25 cellular contexts compared by ENCODE assay signal in the genomic region with DNA sequence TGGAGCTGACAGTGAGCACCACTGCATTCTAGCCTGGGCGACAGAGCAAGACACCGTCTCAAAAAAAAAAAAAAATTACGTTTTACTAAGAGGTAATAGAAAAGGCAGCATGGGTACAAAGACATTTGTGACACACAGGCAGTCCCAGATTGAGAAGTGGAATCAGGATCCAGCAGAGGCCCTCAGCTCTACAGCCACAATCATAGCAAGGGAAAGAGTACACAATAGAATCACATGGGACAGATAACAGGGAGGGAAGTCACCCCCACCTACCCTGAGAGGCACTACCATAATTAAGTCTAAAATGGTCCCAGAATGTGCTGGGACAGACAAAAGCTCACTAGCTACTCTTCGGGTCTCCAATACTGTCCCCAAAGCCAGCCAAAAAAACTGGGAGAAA. TPM values are rescaled to one million over a fixed set of nuclear protein-coding genes. Genes with fewer than 3 reads are reported as not detected.
DNase-seq lines count a peak whose midpoint lies in the region; ATAC-seq, FAIRE-seq and TF ChIP-seq lines count a peak whose summit lies in the region.
"Had no signal": no experiment of that assay in that cellular context is flagged by ENCODE, and none has a peak within 500 bp of the region (broad histone marks: within the 10 kb centered on the region; RNA-seq: fewer than 3 reads in every experiment).

No MANE protein-coding gene starts in this region.

- H3K4me3 Mint-ChIP-seq in MCF 10A (ENCODE audit: unreplicated experiment): no peak overlapping the region
- no peak overlapping the region for H3K4me3 Mint-ChIP-seq in T-helper 17 cell
- H3K4me3 Mint-ChIP-seq: CD14-positive monocyte; CD4-positive, alpha-beta memory T cell; CD4-positive, CD25-positive, alpha-beta regulatory T cell; CD8-positive, alpha-beta memory T cell had no signal

- no peaks in the 10 kb centered on the region for H3K27me3 ChIP-seq in mammary epithelial cell (ENCODE audit: insufficient read depth, low read length)
- no peaks in the 10 kb centered on the region for H3K27me3 ChIP-seq in pancreas
- H3K27me3 ChIP-seq: BE2C, BLaER1 had no signal

- DNase-seq in MCF 10A (ENCODE audit: unreplicated experiment) (no peak), mammary epithelial cell (no peak), T-helper 17 cell (no peak), pancreas (no peak), Kasumi-1 (lab: John Stamatoyannopoulos, UW) (no peak)
- DNase-seq: BE2C; C1 segment of cervical spinal cord; CD4-positive, alpha-beta memory T cell; CD4-positive, CD25-positive, alpha-beta regulatory T cell; CD8-positive, alpha-beta memory T cell; COR-L47; DMS 273 treated with DMSO at 0.1 percent for 48 hours; DMS153; DMS53; DMS79; DND-41; EL; GDM1 had no signal

- H3K27me3 Mint-ChIP-seq in MCF 10A (ENCODE audit: insufficient read depth, unreplicated experiment): no peaks in the 10 kb centered on the region
- H3K27me3 Mint-ChIP-seq in T-helper 17 cell: no peaks in the 10 kb centered on the region
- H3K27me3 Mint-ChIP-seq: CD4-positive, alpha-beta memory T cell; CD4-positive, CD25-positive, alpha-beta regulatory T cell; CD8-positive, alpha-beta memory T cell had no signal

- 83% methylated on average over 2 of the region's 4 CpGs for WGBS in mammary epithelial cell (ENCODE audit: low coverage, missing lambda C conversion rate)
- 74 to 78% methylated on average over 4 of the region's 4 CpGs for WGBS in pancreas, 2 donors

- no peaks in the 10 kb centered on the region for H3K9me3 Mint-ChIP-seq in MCF 10A (ENCODE audit: unreplicated experiment)
- H3K9me3 Mint-ChIP-seq: CD4-positive, alpha-beta memory T cell; CD4-positive, CD25-positive, alpha-beta regulatory T cell; CD8-positive, alpha-beta memory T cell had no signal

- H4K20me1 ChIP-seq in mammary epithelial cell (ENCODE audit: insufficient read depth, low read length): no peaks in the 10 kb centered on the region
- H4K20me1 ChIP-seq: BLaER1 had no signal

- POLR2A ChIA-PET in MCF 10A (lab: Yijun Ruan, JAX): interaction anchor here (0.8 kb wide), 1 partner anchor 25 kb away, joined by 3 read pairs; no protein-coding TSS in a partner anchor

- CTCF ChIA-PET in MCF 10A (lab: Yijun Ruan, JAX): interaction anchor here (1.0 to 2.0 kb wide), 3 partner anchors 10 to 29 kb away, joined by 3 to 7 read pairs (median 5); no protein-coding TSS in a partner anchor
- CTCF ChIA-PET in mammary epithelial cell (lab: Charles Lee; ENCODE audit: low non-redundant PET): no interaction called here

- no peak overlapping the region for H2AFZ ChIP-seq in mammary epithelial cell (ENCODE audit: low read depth, low read length)

- TF ChIP-seq CTCF in MCF 10A (IDR thresholded peaks at IDR 0.05; ENCODE audit: unreplicated experiment) (no peak), mammary epithelial cell (conservative IDR thresholded peaks at IDR 0.05 in 1 of 2, IDR thresholded peaks at IDR 0.05 in 1 of 2; ENCODE audit: extremely low read depth in 1 of 2, insufficient read depth in 1 of 2, low read depth in 1 of 2, low read length in 2 of 2) (no peak), pancreas (IDR thresholded peaks at IDR 0.05) (no peak)

- H3K4me2 ChIP-seq in mammary epithelial cell (ENCODE audit: insufficient read depth, low read depth, low read length): no peak overlapping the region
- H3K4me2 ChIP-seq: A549, BLaER1 had no signal

- in situ Hi-C loops in mammary epithelial cell (cut with MboI; ENCODE audit: low sequenced_read_pairs in 2 of 2): no loop called here

- no peak for FAIRE-seq in pancreas (lab: Jason Lieb, UNC)
- FAIRE-seq: A549, GM12878, GM12892, GM18507 had no signal

- intact Hi-C loops in MCF 10A (cut with micrococcal nuclease): no loop called here
- intact Hi-C loops in mammary epithelial cell (cut with micrococcal nuclease): no loop called here
- intact Hi-C loops in pancreas (cut with DNase I): no loop called here

- H3K27ac Mint-ChIP-seq in MCF 10A (ENCODE audit: low read depth, unreplicated experiment) (peak overlapping the region; percentile 30), T-helper 17 cell (peak overlapping the region; percentile 6)

- BruUV-seq in MCF 10A (replicated peaks; lab: Mats Ljungman, UMichigan) (no TSS peak), mammary epithelial cell (replicated peaks; lab: Mats Ljungman, UMichigan) (no TSS peak)

- ATAC-seq in T-helper 17 cell: no peak
- peak; percentile 56 to 73 (median 62) for ATAC-seq in pancreas
- ATAC-seq: A549, GM12878 had no signal

- H3K4me1 Mint-ChIP-seq in MCF 10A (ENCODE audit: insufficient read depth, unreplicated experiment) (peaks cover 10% of the 10 kb centered on the region), T-helper 17 cell (peaks cover 4% of the 10 kb centered on the region)

- H3K27ac ChIP-seq in mammary epithelial cell (ENCODE audit: insufficient read depth, low read depth, low read length) (no peak overlapping the region), pancreas (no peak overlapping the region)
- H3K27ac ChIP-seq: 22Rv1, A549, BLaER1 had no signal

- H3K9me3 ChIP-seq in mammary epithelial cell (replicated peaks; ENCODE audit: insufficient read depth, low read length): no peaks in the 10 kb centered on the region
- H3K9me3 ChIP-seq in T-helper 17 cell (ENCODE audit: control insufficient read depth, low read length, poor library complexity, severe bottlenecking): no peaks in the 10 kb centered on the region
- H3K9me3 ChIP-seq in pancreas: no peaks in the 10 kb centered on the region
- H3K9me3 ChIP-seq: A549, BE2C, BLaER1 had no signal

- H3K36me3 Mint-ChIP-seq in MCF 10A (ENCODE audit: insufficient read depth, unreplicated experiment): peaks cover 33% of the 10 kb centered on the region
- H3K36me3 Mint-ChIP-seq in T-helper 17 cell (ENCODE audit: low read depth): peaks cover 18% of the 10 kb centered on the region

- dilution Hi-C loops in mammary epithelial cell (cut with HindIII; ENCODE audit: low sequenced_read_pairs): no loop called here

- H3K36me3 ChIP-seq in mammary epithelial cell (ENCODE audit: insufficient read depth, low read length) (peaks cover 11% of the 10 kb centered on the region), pancreas (peaks cover 0 to 7% (median 0%) of the 10 kb centered on the region in 3 donors)

- H3K4me3 ChIP-seq in mammary epithelial cell (replicated peaks in 1 of 3; ENCODE audit: insufficient read depth in 1 of 3, low read depth in 2 of 3, low read length in 3 of 3) (no peak overlapping the region), pancreas (no peak overlapping the region)
- H3K4me3 ChIP-seq: A549, BLaER1, GM12878 had no signal

- no peak overlapping the region for H3K9ac ChIP-seq in mammary epithelial cell (ENCODE audit: insufficient read depth, low read length)
- H3K9ac ChIP-seq: BLaER1 had no signal

- peaks cover 13% of the 10 kb centered on the region for H3K4me1 ChIP-seq in mammary epithelial cell (ENCODE audit: insufficient read depth, low read length)
- peaks cover 0 to 14% (median 13%) of the 10 kb centered on the region in 3 donors for H3K4me1 ChIP-seq in pancreas
- H3K4me1 ChIP-seq: BE2C had no signal

- H3K79me2 ChIP-seq in mammary epithelial cell (ENCODE audit: insufficient read depth, low read length): peaks cover 22% of the 10 kb centered on the region

RNA-seq across cellular contexts. Expression of gene SRBD1, which starts 12.5 kb away (rescaled TPM):
- 17.3 and 18.2 TPM in 2 replicates for total RNA-seq in MCF 10A (2022)
- total RNA-seq in mammary epithelial cell: 10 to 100 TPM; 14.3 to 18.8 TPM
- 4.8 TPM for polyA plus RNA-seq in mammary epithelial cell
- 25.9 TPM for polyA minus RNA-seq in mammary epithelial cell
- total RNA-seq in T-helper 17 cell: 10 to 100 TPM; 15.0 to 17.2 TPM
- 10 to 100 TPM in 5 of 6 donors, 1 to 10 TPM in 1; 9.7 to 15.4 (median 12.1) TPM for total RNA-seq in pancreas
- polyA plus RNA-seq in pancreas: 1 to 10 TPM; 3.2 to 4.6 TPM

RNA-seq across cellular contexts. Expression of gene PRKCE, which starts 52.9 kb away (rescaled TPM):
- total RNA-seq in MCF 10A (2022) (10.9 and 12.1 TPM in 2 replicates), mammary epithelial cell (1 to 10 TPM; 4.3 to 7.2 TPM), T-helper 17 cell (10 to 100 TPM; 17.6 to 23.7 TPM), pancreas (10 to 100 TPM in 3 of 6 donors, 1 to 10 TPM in 3; 8.2 to 19.4 (median 10.2) TPM)
- polyA plus RNA-seq in mammary epithelial cell (2.3 TPM), pancreas (1 to 10 TPM; 4.0 to 5.8 TPM)
- polyA minus RNA-seq in mammary epithelial cell: 14.0 TPM
